Comparison of ENCODE assay signal across 1 cellular context in the genomic region with DNA sequence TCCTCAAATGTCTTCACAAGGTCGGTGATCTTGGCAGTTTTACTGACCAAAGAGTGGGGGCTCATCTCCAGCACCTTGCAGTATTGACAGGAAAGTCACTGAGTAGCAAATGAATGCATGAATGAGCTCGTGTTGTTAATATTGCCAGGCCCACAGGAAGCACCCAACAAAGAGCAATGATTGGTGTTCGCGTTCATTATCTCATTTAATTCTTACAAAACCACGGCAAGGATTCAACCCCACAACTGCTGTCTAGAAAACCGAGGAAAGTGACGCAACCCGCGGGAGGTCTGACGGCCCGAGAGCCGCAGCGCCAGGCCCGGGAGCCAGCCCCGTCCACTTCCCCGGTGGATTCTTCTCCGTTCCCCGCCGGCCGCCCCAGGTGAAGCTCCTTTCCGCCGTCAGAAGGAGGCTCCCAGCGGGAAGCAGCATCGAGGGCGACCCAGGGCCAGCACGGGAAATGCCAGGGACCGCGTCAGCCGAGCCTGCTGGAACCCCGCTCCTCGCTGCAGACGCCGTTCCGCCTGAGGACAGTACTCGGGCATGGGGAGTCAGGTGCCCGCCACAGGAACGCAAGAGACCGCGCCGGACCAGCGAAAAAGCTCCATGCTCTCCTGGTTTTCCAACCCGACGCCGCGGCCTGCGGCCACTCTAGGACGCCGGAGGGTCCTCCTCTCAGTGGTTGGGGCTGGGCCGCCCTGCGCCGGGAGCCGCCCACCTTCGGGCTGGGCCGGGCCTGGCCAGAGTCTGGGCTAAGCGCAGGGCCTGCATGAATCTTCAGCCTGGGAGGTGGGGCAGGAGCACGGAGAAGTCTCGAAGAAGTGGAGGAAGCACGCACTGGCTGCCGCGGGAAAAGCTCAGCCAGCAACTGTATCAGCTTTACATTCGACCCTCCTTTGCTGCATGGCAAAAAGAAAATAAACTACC.
TF ChIP-seq lines count a peak whose summit lies in the region.

No MANE protein-coding gene starts in this region.

TF ChIP-seq in K562, 482 proteins besides CTCF, POLR2A, EP300 and RAD21 (continued from another document and continues in another):
- TF ChIP-seq, protein P1, sequence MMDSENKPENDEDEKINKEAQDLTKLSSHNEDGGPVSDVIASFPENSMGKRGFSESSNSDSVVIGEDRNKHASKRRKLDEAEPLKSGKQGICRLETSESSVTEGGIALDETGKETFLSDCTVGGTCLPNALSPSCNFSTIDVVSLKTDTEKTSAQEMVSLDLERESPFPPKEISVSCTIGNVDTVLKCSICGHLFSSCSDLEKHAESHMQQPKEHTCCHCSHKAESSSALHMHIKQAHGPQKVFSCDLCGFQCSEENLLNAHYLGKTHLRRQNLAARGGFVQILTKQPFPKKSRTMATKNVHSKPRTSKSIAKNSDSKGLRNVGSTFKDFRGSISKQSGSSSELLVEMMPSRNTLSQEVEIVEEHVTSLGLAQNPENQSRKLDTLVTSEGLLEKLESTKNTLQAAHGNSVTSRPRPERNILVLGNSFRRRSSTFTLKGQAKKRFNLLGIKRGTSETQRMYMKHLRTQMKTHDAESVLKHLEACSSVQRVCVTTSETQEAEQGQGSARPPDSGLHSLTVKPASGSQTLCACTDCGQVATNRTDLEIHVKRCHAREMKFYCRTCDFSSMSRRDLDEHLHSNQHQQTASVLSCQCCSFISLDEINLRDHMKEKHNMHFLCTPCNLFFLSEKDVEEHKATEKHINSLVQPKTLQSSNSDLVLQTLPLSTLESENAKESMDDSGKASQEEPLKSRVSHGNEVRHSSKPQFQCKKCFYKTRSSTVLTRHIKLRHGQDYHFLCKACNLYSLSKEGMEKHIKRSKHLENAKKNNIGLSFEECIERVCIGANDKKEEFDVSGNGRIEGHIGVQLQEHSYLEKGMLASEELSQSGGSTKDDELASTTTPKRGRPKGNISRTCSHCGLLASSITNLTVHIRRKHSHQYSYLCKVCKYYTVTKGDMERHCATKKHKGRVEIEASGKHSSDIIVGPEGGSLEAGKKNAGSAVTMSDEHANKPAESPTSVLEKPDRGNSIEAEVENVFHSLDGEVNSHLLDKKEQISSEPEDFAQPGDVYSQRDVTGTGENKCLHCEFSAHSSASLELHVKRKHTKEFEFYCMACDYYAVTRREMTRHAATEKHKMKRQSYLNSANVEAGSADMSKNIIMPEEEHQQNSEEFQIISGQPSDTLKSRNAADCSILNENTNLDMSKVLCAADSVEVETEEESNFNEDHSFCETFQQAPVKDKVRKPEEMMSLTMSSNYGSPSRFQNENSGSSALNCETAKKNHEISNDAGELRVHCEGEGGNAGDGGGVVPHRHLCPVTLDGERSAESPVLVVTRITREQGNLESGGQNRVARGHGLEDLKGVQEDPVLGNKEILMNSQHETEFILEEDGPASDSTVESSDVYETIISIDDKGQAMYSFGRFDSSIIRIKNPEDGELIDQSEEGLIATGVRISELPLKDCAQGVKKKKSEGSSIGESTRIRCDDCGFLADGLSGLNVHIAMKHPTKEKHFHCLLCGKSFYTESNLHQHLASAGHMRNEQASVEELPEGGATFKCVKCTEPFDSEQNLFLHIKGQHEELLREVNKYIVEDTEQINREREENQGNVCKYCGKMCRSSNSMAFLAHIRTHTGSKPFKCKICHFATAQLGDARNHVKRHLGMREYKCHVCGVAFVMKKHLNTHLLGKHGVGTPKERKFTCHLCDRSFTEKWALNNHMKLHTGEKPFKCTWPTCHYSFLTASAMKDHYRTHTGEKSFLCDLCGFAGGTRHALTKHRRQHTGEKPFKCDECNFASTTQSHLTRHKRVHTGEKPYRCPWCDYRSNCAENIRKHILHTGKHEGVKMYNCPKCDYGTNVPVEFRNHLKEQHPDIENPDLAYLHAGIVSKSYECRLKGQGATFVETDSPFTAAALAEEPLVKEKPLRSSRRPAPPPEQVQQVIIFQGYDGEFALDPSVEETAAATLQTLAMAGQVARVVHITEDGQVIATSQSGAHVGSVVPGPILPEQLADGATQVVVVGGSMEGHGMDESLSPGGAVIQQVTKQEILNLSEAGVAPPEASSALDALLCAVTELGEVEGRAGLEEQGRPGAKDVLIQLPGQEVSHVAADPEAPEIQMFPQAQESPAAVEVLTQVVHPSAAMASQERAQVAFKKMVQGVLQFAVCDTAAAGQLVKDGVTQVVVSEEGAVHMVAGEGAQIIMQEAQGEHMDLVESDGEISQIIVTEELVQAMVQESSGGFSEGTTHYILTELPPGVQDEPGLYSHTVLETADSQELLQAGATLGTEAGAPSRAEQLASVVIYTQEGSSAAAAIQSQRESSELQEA (IDR thresholded peaks at IDR 0.05; ENCODE audit: low read depth), result no peak
- TF ChIP-seq, protein P2, sequence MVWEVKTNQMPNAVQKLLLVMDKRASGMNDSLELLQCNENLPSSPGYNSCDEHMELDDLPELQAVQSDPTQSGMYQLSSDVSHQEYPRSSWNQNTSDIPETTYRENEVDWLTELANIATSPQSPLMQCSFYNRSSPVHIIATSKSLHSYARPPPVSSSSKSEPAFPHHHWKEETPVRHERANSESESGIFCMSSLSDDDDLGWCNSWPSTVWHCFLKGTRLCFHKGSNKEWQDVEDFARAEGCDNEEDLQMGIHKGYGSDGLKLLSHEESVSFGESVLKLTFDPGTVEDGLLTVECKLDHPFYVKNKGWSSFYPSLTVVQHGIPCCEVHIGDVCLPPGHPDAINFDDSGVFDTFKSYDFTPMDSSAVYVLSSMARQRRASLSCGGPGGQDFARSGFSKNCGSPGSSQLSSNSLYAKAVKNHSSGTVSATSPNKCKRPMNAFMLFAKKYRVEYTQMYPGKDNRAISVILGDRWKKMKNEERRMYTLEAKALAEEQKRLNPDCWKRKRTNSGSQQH (CRISPR knock-in tag; IDR thresholded peaks at IDR 0.05), result no peak
- TF ChIP-seq SRF (CRISPR knock-in tag; IDR thresholded peaks at IDR 0.05), result no peak
- TF ChIP-seq TAF7 (tag; IDR thresholded peaks at IDR 0.05), result peak; percentile 87
- no peak for TF ChIP-seq ZNF3 (CRISPR knock-in tag; IDR thresholded peaks at IDR 0.05)
- TF ChIP-seq RFX7 (CRISPR knock-in tag; IDR thresholded peaks at IDR 0.05), result no peak
- no peak for TF ChIP-seq RBM34 (IDR thresholded peaks at IDR 0.05; ENCODE audit: borderline replicate concordance, insufficient read depth, low read length)
- TF ChIP-seq ZNF780A (CRISPR knock-in tag; IDR thresholded peaks at IDR 0.05), result no peak
- TF ChIP-seq POLR2B (IDR thresholded peaks at IDR 0.05; ENCODE audit: low read depth, partially characterized antibody), result peak; percentile 75
- TF ChIP-seq ZNF75A (CRISPR knock-in tag; IDR thresholded peaks at IDR 0.05), result no peak
- no peak for TF ChIP-seq NELFE (IDR thresholded peaks at IDR 0.05; ENCODE audit: insufficient read depth, insufficient read length)
- no peak for TF ChIP-seq SETDB1 (IDR thresholded peaks at IDR 0.05; ENCODE audit: low read length)
- peak; percentile 56; the same call in 1 of the 2 replicates for TF ChIP-seq ZNF589 (CRISPR knock-in tag; IDR thresholded peaks at IDR 0.05; ENCODE audit: low read depth)
- TF ChIP-seq, protein P3, sequence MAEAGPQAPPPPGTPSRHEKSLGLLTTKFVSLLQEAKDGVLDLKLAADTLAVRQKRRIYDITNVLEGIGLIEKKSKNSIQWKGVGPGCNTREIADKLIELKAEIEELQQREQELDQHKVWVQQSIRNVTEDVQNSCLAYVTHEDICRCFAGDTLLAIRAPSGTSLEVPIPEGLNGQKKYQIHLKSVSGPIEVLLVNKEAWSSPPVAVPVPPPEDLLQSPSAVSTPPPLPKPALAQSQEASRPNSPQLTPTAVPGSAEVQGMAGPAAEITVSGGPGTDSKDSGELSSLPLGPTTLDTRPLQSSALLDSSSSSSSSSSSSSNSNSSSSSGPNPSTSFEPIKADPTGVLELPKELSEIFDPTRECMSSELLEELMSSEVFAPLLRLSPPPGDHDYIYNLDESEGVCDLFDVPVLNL (CRISPR knock-in tag; IDR thresholded peaks at IDR 0.05; ENCODE audit: low read depth), result no peak
- TF ChIP-seq SAFB2 (IDR thresholded peaks at IDR 0.05; ENCODE audit: borderline replicate concordance, low read depth, low read length, severe bottlenecking), result no peak
- TF ChIP-seq, protein P4, sequence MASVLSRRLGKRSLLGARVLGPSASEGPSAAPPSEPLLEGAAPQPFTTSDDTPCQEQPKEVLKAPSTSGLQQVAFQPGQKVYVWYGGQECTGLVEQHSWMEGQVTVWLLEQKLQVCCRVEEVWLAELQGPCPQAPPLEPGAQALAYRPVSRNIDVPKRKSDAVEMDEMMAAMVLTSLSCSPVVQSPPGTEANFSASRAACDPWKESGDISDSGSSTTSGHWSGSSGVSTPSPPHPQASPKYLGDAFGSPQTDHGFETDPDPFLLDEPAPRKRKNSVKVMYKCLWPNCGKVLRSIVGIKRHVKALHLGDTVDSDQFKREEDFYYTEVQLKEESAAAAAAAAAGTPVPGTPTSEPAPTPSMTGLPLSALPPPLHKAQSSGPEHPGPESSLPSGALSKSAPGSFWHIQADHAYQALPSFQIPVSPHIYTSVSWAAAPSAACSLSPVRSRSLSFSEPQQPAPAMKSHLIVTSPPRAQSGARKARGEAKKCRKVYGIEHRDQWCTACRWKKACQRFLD (CRISPR knock-in tag; IDR thresholded peaks at IDR 0.05), result no peak
- peak; percentile 63; the same call in 1 of the 2 replicates for TF ChIP-seq KLF6 (CRISPR knock-in tag; IDR thresholded peaks at IDR 0.05; ENCODE audit: borderline replicate concordance)
- TF ChIP-seq KAT8 (IDR thresholded peaks at IDR 0.05; ENCODE audit: low read depth), result no peak
- TF ChIP-seq KLF13 (tag; IDR thresholded peaks at IDR 0.05; ENCODE audit: borderline replicate concordance, low read depth), result peak; percentile 89
- TF ChIP-seq, protein P5, sequence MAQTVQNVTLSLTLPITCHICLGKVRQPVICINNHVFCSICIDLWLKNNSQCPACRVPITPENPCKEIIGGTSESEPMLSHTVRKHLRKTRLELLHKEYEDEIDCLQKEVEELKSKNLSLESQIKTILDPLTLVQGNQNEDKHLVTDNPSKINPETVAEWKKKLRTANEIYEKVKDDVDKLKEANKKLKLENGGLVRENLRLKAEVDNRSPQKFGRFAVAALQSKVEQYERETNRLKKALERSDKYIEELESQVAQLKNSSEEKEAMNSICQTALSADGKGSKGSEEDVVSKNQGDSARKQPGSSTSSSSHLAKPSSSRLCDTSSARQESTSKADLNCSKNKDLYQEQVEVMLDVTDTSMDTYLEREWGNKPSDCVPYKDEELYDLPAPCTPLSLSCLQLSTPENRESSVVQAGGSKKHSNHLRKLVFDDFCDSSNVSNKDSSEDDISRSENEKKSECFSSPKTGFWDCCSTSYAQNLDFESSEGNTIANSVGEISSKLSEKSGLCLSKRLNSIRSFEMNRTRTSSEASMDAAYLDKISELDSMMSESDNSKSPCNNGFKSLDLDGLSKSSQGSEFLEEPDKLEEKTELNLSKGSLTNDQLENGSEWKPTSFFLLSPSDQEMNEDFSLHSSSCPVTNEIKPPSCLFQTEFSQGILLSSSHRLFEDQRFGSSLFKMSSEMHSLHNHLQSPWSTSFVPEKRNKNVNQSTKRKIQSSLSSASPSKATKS (CRISPR knock-in tag; IDR thresholded peaks at IDR 0.05), result no peak
- no peak for TF ChIP-seq ZSCAN32 (CRISPR knock-in tag; IDR thresholded peaks at IDR 0.05)
- no peak for TF ChIP-seq STAG1 (CRISPR knock-in tag; IDR thresholded peaks at IDR 0.05; ENCODE audit: borderline replicate concordance)
- peak; percentile 47; the same call in 1 of the 2 replicates for TF ChIP-seq ZBTB1 (CRISPR knock-in tag; IDR thresholded peaks at IDR 0.05; ENCODE audit: borderline replicate concordance, low read depth)
- TF ChIP-seq CCAR2 (IDR thresholded peaks at IDR 0.05; ENCODE audit: low read depth, low read length), result no peak
- no peak for TF ChIP-seq PHB2 (IDR thresholded peaks at IDR 0.05; ENCODE audit: low read depth)
- peak; percentile 54 for TF ChIP-seq SAP30 (IDR thresholded peaks at IDR 0.05; ENCODE audit: borderline replicate concordance, insufficient read depth, low read depth, low read length, poor library complexity, severe bottlenecking)
- TF ChIP-seq EGR1 (conservative IDR thresholded peaks at IDR 0.05), result peak; percentile 51
- peak; percentile 96 for TF ChIP-seq L3MBTL2 (IDR thresholded peaks at IDR 0.05)
- no peak for TF ChIP-seq ZNF57 (CRISPR knock-in tag; IDR thresholded peaks at IDR 0.05)
- TF ChIP-seq RAD51 (IDR thresholded peaks at IDR 0.05; ENCODE audit: borderline replicate concordance, low read depth), result no peak; the same call in 1 of the 2 replicates
- TF ChIP-seq, protein P6, sequence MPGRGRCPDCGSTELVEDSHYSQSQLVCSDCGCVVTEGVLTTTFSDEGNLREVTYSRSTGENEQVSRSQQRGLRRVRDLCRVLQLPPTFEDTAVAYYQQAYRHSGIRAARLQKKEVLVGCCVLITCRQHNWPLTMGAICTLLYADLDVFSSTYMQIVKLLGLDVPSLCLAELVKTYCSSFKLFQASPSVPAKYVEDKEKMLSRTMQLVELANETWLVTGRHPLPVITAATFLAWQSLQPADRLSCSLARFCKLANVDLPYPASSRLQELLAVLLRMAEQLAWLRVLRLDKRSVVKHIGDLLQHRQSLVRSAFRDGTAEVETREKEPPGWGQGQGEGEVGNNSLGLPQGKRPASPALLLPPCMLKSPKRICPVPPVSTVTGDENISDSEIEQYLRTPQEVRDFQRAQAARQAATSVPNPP (IDR thresholded peaks at IDR 0.05; ENCODE audit: borderline replicate concordance, insufficient read depth, insufficient read length), result no peak
- no peak for TF ChIP-seq POLR3G (IDR thresholded peaks at IDR 0.05; ENCODE audit: extremely low read depth, insufficient read length, insufficient replicate concordance)
- peak; percentile 97 for TF ChIP-seq CEBPG (CRISPR knock-in tag; IDR thresholded peaks at IDR 0.05)
- peak; percentile 93 to 98 for TF ChIP-seq CEBPG (tag; conservative IDR thresholded peaks at IDR 0.05 in 1 of 2, IDR thresholded peaks at IDR 0.05 in 1 of 2)
- no peak for TF ChIP-seq XRCC4 (IDR thresholded peaks at IDR 0.05; ENCODE audit: extremely low read depth, insufficient read depth, insufficient read length)
- TF ChIP-seq BRD4 (IDR thresholded peaks at IDR 0.05), result 0 out of 2 replicates have a peak, but pooled peaks have one; percentile 51
